Comparison of ENCODE assay signal across 11 cellular contexts in genomic region chr1:12174789-12175455, GRCh38. TPM values are rescaled to one million over a fixed set of nuclear protein-coding genes. Genes with fewer than 3 reads are reported as not detected.
A peak's percentile ranks its signal among the peaks of the same experiment; 100 is the strongest.
DNase-seq lines count a peak whose midpoint lies in the region; ATAC-seq and TF ChIP-seq lines count a peak whose summit lies in the region.
"Had no signal": no experiment of that assay in that cellular context is flagged by ENCODE, and none has a peak within 500 bp of the region (broad histone marks: within the 10 kb centered on the region; RNA-seq: fewer than 3 reads in every experiment).

No MANE protein-coding gene starts in this region.

- no peak for DNase-seq in stimulated activated naive CD8-positive, alpha-beta T cell treated with anti-CD3 and anti-CD28 coated beads, Interleukin-15, Interleukin-2, amounts not matched to agents 100 U/mL and 50 U/mL, for 24 hours
- DNase-seq in NOMO-1 treated with DMSO at 0.1 percent for 48 hours (lab: John Stamatoyannopoulos, UW; ENCODE audit: unreplicated experiment) (no peak), NCI-H345 (lab: John Stamatoyannopoulos, UW) (no peak), cerebellar cortex (ENCODE audit: low spot score) (no peak)
- DNase-seq: HFFc6, pancreas had no signal

- H3K4me3 ChIP-seq in esophagus (ENCODE audit: low read depth in 1 of 2, low read length in 2 of 2): no peak overlapping the region
- H3K4me3 ChIP-seq: pancreas had no signal

- H3K36me3 Mint-ChIP-seq in stimulated activated naive CD8-positive, alpha-beta T cell treated with anti-CD3 and anti-CD28 coated beads, Interleukin-15, Interleukin-2, amounts not matched to agents 100 ng/mL and 50 ng/mL, for 24 hours (ENCODE audit: low read depth): peaks cover 53% of the 10 kb centered on the region
- H3K36me3 Mint-ChIP-seq in nephron (ENCODE audit: low read depth): no peaks in the 10 kb centered on the region

- H3K27me3 ChIP-seq in esophagus (ENCODE audit: control insufficient read depth in 1 of 2, insufficient read depth in 2 of 2, low read length in 2 of 2): no peaks in the 10 kb centered on the region
- H3K27me3 ChIP-seq: pancreas had no signal

- no peaks in the 10 kb centered on the region for H3K36me3 ChIP-seq in esophagus (ENCODE audit: control insufficient read depth in 2 of 2, insufficient read depth in 2 of 2, low read length in 1 of 2)
- H3K36me3 ChIP-seq: pancreas had no signal

- TF ChIP-seq CTCF in nephron (IDR thresholded peaks at IDR 0.05; ENCODE audit: unreplicated experiment in 3 of 3): no peak

- peaks cover 4% of the 10 kb centered on the region for H3K9me3 Mint-ChIP-seq in stimulated activated naive CD8-positive, alpha-beta T cell treated with anti-CD3 and anti-CD28 coated beads, Interleukin-15, Interleukin-2, amounts not matched to agents 100 ng/mL and 50 ng/mL, for 24 hours
- no peaks in the 10 kb centered on the region for H3K9me3 Mint-ChIP-seq in nephron
- H3K9me3 Mint-ChIP-seq: HFFc6 had no signal

- peak overlapping the region; percentile 87 for H3K27ac Mint-ChIP-seq in stimulated activated naive CD8-positive, alpha-beta T cell treated with anti-CD3 and anti-CD28 coated beads, Interleukin-15, Interleukin-2, amounts not matched to agents 100 ng/mL and 50 ng/mL, for 24 hours
- H3K27ac Mint-ChIP-seq in nephron: peak overlapping the region; percentile 76 to 80 (median 77)
- H3K27ac Mint-ChIP-seq: HFFc6 had no signal

- peaks cover 2 to 8% of the 10 kb centered on the region in 2 donors for H3K4me1 ChIP-seq in esophagus (ENCODE audit: control insufficient read depth in 2 of 2, insufficient read depth in 2 of 2, low read length in 1 of 2)

- WGBS in esophagus, 2 donors: 67 to 73% methylated on average over 16 of the region's 16 CpGs

- no peak for ATAC-seq in stimulated activated naive CD8-positive, alpha-beta T cell treated with anti-CD3 and anti-CD28 coated beads, Interleukin-15, Interleukin-2, amounts not matched to agents 100 U/mL and 50 U/mL, for 24 hours
- ATAC-seq in GM21390 (IDR thresholded peaks at IDR 0.05; ENCODE audit: unreplicated experiment): no peak
- ATAC-seq: Panc1 had no signal

- H3K4me3 Mint-ChIP-seq in stimulated activated naive CD8-positive, alpha-beta T cell treated with anti-CD3 and anti-CD28 coated beads, Interleukin-15, Interleukin-2, amounts not matched to agents 100 ng/mL and 50 ng/mL, for 24 hours: peak overlapping the region; percentile 68
- no peak overlapping the region for H3K4me3 Mint-ChIP-seq in nephron
- H3K4me3 Mint-ChIP-seq: HFFc6 had no signal

- no peaks in the 10 kb centered on the region for H3K9me3 ChIP-seq in esophagus (ENCODE audit: control insufficient read depth in 2 of 2, insufficient read depth in 1 of 2, low read depth in 1 of 2, low read length in 1 of 2)
- H3K9me3 ChIP-seq: pancreas had no signal

- no peaks in the 10 kb centered on the region for H3K27me3 Mint-ChIP-seq in stimulated activated naive CD8-positive, alpha-beta T cell treated with anti-CD3 and anti-CD28 coated beads, Interleukin-15, Interleukin-2, amounts not matched to agents 100 ng/mL and 50 ng/mL, for 24 hours
- peaks cover 19% of the 10 kb centered on the region for H3K27me3 Mint-ChIP-seq in nephron (ENCODE audit: low read depth)

- peak overlapping the region; percentile 41 to 42 for H3K27ac ChIP-seq in esophagus (ENCODE audit: low read depth in 2 of 2, low read length in 1 of 2)

- peaks cover 96% of the 10 kb centered on the region for H3K4me1 Mint-ChIP-seq in stimulated activated naive CD8-positive, alpha-beta T cell treated with anti-CD3 and anti-CD28 coated beads, Interleukin-15, Interleukin-2, amounts not matched to agents 100 ng/mL and 50 ng/mL, for 24 hours (ENCODE audit: low read depth)
- H3K4me1 Mint-ChIP-seq in nephron: peaks cover 20% of the 10 kb centered on the region

RNA-seq across cellular contexts. Expression of gene TNFRSF1B, which starts 8.1 kb away (rescaled TPM):
- 1 to 10 TPM; 1.8 to 3.4 TPM for polyA plus RNA-seq in esophagus

RNA-seq across cellular contexts. Expression of gene VPS13D, which starts 54.9 kb away (rescaled TPM):
- polyA plus RNA-seq in esophagus: 10 to 100 TPM; 26.3 to 36.9 TPM
